ENCODE assay signal across 25 cellular contexts in genomic region chr9:30078195-30078594, GRCh38.
DNase-seq lines count a peak whose midpoint lies in the region; ATAC-seq lines count a peak whose summit lies in the region.
"Had no signal": no experiment of that assay in that cellular context is flagged by ENCODE, and none has a peak within 500 bp of the region (broad histone marks: within the 10 kb centered on the region; RNA-seq: fewer than 3 reads in every experiment).

No MANE protein-coding gene starts in this region.

- H3K9me3 ChIP-seq in T-helper 17 cell (ENCODE audit: control insufficient read depth, low read length, poor library complexity, severe bottlenecking) = no peaks in the 10 kb centered on the region
- H3K9me3 ChIP-seq: BE2C, gastrocnemius medialis, lower lobe of right lung, MG63 had no signal

- H3K27me3 Mint-ChIP-seq in activated CD8-positive, alpha-beta memory T cell treated with anti-CD3 and anti-CD28 coated beads, Interleukin-2, amount 10 ng/mL, durations not matched to agents 7 days and 5 days = no peaks in the 10 kb centered on the region
- no peaks in the 10 kb centered on the region for H3K27me3 Mint-ChIP-seq in T-helper 17 cell
- H3K27me3 Mint-ChIP-seq: IgD-negative memory B cell, T-cell had no signal

- no peak overlapping the region for H3K4me3 Mint-ChIP-seq in activated CD8-positive, alpha-beta memory T cell treated with anti-CD3 and anti-CD28 coated beads, Interleukin-2, amount 10 ng/mL, durations not matched to agents 7 days and 5 days
- no peak overlapping the region for H3K4me3 Mint-ChIP-seq in T-helper 17 cell
- H3K4me3 Mint-ChIP-seq: activated naive CD4-positive, alpha-beta T cell treated with anti-CD3 and anti-CD28 coated beads for 36 hours; IgD-negative memory B cell; T-cell had no signal

- peak; percentile 68 for ATAC-seq in activated CD8-positive, alpha-beta memory T cell treated with anti-CD3 and anti-CD28 coated beads, Interleukin-2, amount 10 ng/mL, durations not matched to agents 7 days and 5 days
- ATAC-seq in HG03064 (IDR thresholded peaks at IDR 0.05; ENCODE audit: low read depth, unreplicated experiment) = peak; percentile 54
- peak; percentile 10 for ATAC-seq in T-helper 17 cell
- no peak for ATAC-seq in esophagus mucosa
- ATAC-seq in HG03108 (IDR thresholded peaks at IDR 0.05; ENCODE audit: unreplicated experiment) = no peak
- ATAC-seq: gastrocnemius medialis, lower lobe of right lung, Right ventricle myocardium inferior, T-cell had no signal

- CTCF ChIA-PET in activated CD8-positive, alpha-beta memory T cell treated with anti-CD3 and anti-CD28 coated beads, Interleukin-2, amount 10 ng/mL, durations not matched to agents 7 days and 5 days (lab: Charles Lee) = no interaction called here

- H3K36me3 Mint-ChIP-seq in activated CD8-positive, alpha-beta memory T cell treated with anti-CD3 and anti-CD28 coated beads, Interleukin-2, amount 10 ng/mL, durations not matched to agents 7 days and 5 days = no peaks in the 10 kb centered on the region
- H3K36me3 Mint-ChIP-seq in T-helper 17 cell (ENCODE audit: low read depth) = no peaks in the 10 kb centered on the region
- H3K36me3 Mint-ChIP-seq: IgD-negative memory B cell, T-cell had no signal

- peak overlapping the region; percentile 40 for H3K27ac Mint-ChIP-seq in activated CD8-positive, alpha-beta memory T cell treated with anti-CD3 and anti-CD28 coated beads, Interleukin-2, amount 10 ng/mL, durations not matched to agents 7 days and 5 days
- H3K27ac Mint-ChIP-seq in T-helper 17 cell = no peak overlapping the region
- H3K27ac Mint-ChIP-seq: activated naive CD4-positive, alpha-beta T cell treated with anti-CD3 and anti-CD28 coated beads for 36 hours; IgD-negative memory B cell had no signal

- peaks cover 7% of the 10 kb centered on the region for H3K9me3 Mint-ChIP-seq in activated CD8-positive, alpha-beta memory T cell treated with anti-CD3 and anti-CD28 coated beads, Interleukin-2, amount 10 ng/mL, durations not matched to agents 7 days and 5 days (ENCODE audit: low read depth)

- DNase-seq in activated CD8-positive, alpha-beta memory T cell treated with anti-CD3 and anti-CD28 coated beads, Interleukin-2, amount 10 ng/mL, durations not matched to agents 7 days and 5 days = peak; percentile 51
- no peak for DNase-seq in activated CD8-positive, alpha-beta memory T cell treated with anti-CD3 and anti-CD28 coated beads, Interleukin-2, amount 50 U/mL, for 4 hours
- no peak for DNase-seq in T-helper 17 cell
- no peak for DNase-seq in kidney glomerular epithelial cell (lab: John Stamatoyannopoulos, UW)
- no peak for DNase-seq in DMS53 (lab: John Stamatoyannopoulos, UW)
- DNase-seq: activated naive CD4-positive, alpha-beta T cell treated with anti-CD3 and anti-CD28 coated beads for 36 hours; activated T-cell treated with anti-CD3 and anti-CD28 coated beads, Interleukin-2, amount 50 U/mL, for 1 hour; BE2C; cerebellar nuclear complex; COR-L47; effector CD4-positive, alpha-beta T cell; EL; gastrocnemius medialis; H7; lower lobe of right lung; MG63; occipital lobe; retina; spleen; T-cell had no signal

- H3K4me1 Mint-ChIP-seq in activated CD8-positive, alpha-beta memory T cell treated with anti-CD3 and anti-CD28 coated beads, Interleukin-2, amount 10 ng/mL, durations not matched to agents 7 days and 5 days = peaks cover 36% of the 10 kb centered on the region
- H3K4me1 Mint-ChIP-seq in T-helper 17 cell = peaks cover 2% of the 10 kb centered on the region

Comparison
In these comparisons a context has a peak if more than half of its experiments do, and no peak if none do; other contexts are left out.
1. ATAC-seq: peak in activated CD8-positive, alpha-beta memory T cell treated with anti-CD3 and anti-CD28 coated beads, Interleukin-2, amount 10 ng/mL, durations not matched to agents 7 days and 5 days (single experiment), HG03064 (single experiment) and T-helper 17 cell (single experiment); none in esophagus mucosa (single experiment) and HG03108 (single experiment).